Comparison of ENCODE assay signal across 1 cellular context in the genomic region with DNA sequence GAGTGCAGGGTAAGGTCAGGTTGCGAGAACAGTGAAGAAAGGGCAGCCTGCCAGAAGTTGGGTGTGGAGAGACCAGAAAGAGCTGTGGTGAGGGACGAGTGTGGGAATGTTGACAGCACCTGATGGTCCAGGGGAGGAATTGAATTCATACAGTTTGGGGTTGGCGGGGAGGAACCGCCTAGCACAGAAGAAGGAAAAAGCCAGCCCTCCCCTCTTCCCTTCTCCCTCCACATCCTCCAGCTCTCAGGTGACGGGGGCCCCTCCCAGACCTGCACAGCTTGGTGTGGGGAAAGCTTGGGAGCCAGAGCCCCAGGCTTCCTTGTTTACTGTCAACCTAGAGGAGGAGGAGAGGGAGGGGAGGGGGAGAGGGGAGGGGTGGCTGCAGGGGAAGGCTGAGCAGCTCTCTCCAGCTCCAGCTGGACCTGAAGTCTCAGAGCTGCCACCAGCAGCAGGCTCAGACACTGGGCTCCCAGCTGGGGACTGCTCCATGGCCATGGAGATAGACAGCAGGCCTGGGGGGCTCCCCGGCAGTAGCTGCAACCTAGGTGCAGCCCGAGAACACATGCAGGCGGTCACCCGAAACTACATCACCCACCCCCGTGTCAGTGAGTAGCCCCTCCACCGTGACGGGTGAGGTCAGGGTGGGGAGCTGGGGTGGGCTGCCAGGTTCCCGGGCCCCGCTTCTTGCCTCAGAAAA.
TF ChIP-seq lines count a peak whose summit lies in the region.

A gene (plus strand): TSS at position 433 of the 697 bp plus-strand sequence. CDS start 55 bp downstream, at position 488.

TF ChIP-seq in IMR-90, 13 proteins besides CTCF, POLR2A, EP300 and RAD21:
- no peak for TF ChIP-seq MAZ (IDR thresholded peaks at IDR 0.05; ENCODE audit: borderline replicate concordance, low read depth, low read length)
- no peak for TF ChIP-seq SMC3 (IDR thresholded peaks at IDR 0.05; ENCODE audit: low read depth, low read length)
- no peak for TF ChIP-seq NFE2L2 (IDR thresholded peaks at IDR 0.05; ENCODE audit: low read depth, low read length)
- TF ChIP-seq CEBPB (IDR thresholded peaks at IDR 0.05; ENCODE audit: low read depth, low read length), result no peak
